In genomic region chr22:26581026-26581425, GRCh38 we compare ENCODE assay signal across 1 cellular context.
TF ChIP-seq lines count a peak whose summit lies in the region.

No MANE protein-coding gene starts in this region.

TF ChIP-seq in K562, 482 proteins besides CTCF, POLR2A, EP300 and RAD21:
- TF ChIP-seq ZFP36 (IDR thresholded peaks at IDR 0.05; ENCODE audit: low read depth, low read length, partially characterized antibody) (peak; percentile 94), THRAP3 (IDR thresholded peaks at IDR 0.05; ENCODE audit: borderline replicate concordance) (no peak), LARP7 (IDR thresholded peaks at IDR 0.05) (no peak), E2F4 (CRISPR knock-in tag; IDR thresholded peaks at IDR 0.05; ENCODE audit: low read depth) (no peak), BRCA1 (IDR thresholded peaks at IDR 0.05) (no peak), BRCA1 (CRISPR knock-in tag; IDR thresholded peaks at IDR 0.05) (no peak), ZZZ3 (IDR thresholded peaks at IDR 0.05) (no peak), ZNF76 (CRISPR knock-in tag; IDR thresholded peaks at IDR 0.05; ENCODE audit: borderline replicate concordance) (no peak), ZNF449 (CRISPR knock-in tag; IDR thresholded peaks at IDR 0.05) (no peak), KDM1A (IDR thresholded peaks at IDR 0.05) (0 out of 4 replicates have a peak, but pooled peaks have one; percentile 8 to 10)
